In genomic region chr2:96145028-96145939, GRCh38 we compare ENCODE assay signal across 8 cellular contexts. TPM values are rescaled to one million over a fixed set of nuclear protein-coding genes. Genes with fewer than 3 reads are reported as not detected.
DNase-seq lines count a peak whose midpoint lies in the region; ATAC-seq and TF ChIP-seq lines count a peak whose summit lies in the region.

Gene DUSP2 (minus strand): TSS chr2:96145440. CDS start chr2:96145354, 86 bp downstream.

- H3K36me3 ChIP-seq in SU-DHL-6 (ENCODE audit: low read length) (peaks cover 10% of the 10 kb centered on the region), left ventricle myocardium inferior (no peaks in the 10 kb centered on the region), prostate gland (no peaks in the 10 kb centered on the region), urinary bladder (ENCODE audit: insufficient read depth) (no peaks in the 10 kb centered on the region)

- H2AFZ ChIP-seq in SU-DHL-6 (ENCODE audit: low read depth, low read length, severe bottlenecking): no peak within 1 kb of the TSS

- H3K27me3 ChIP-seq in SU-DHL-6 (ENCODE audit: low read length) (no peaks in the 10 kb centered on the region), left ventricle myocardium inferior (ENCODE audit: low read depth) (peaks cover 20% of the 10 kb centered on the region), prostate gland (replicated peaks; ENCODE audit: insufficient read depth) (no peaks in the 10 kb centered on the region)

- peaks cover 22% of the 10 kb centered on the region for H3K79me2 ChIP-seq in SU-DHL-6 (ENCODE audit: insufficient read depth, low read length)

- DNase-seq in DMS53 (lab: John Stamatoyannopoulos, UW) (peak; percentile 97), HUDEP-2 (lab: John Stamatoyannopoulos, UW; ENCODE audit: unreplicated experiment in 76 of 76) (peak in 74 of 76 experiments; percentile 9 to 88 (median 75)), left ventricle myocardium inferior (peak; percentile 74), prostate gland (ENCODE audit: low spot score) (peak; percentile 61)
- DNase-seq in activated naive CD8-positive, alpha-beta T cell treated with anti-CD3 and anti-CD28 coated beads, Interleukin-2, amount 50 U/mL, for 16 hours (ENCODE audit: low read depth, low spot score): peak; percentile 81

- peaks cover 55% of the 10 kb centered on the region for H3F3A ChIP-seq in SU-DHL-6 (ENCODE audit: insufficient read depth)

- H3K4me1 ChIP-seq in left ventricle myocardium inferior: peaks cover 46% of the 10 kb centered on the region
- H3K4me1 ChIP-seq in prostate gland (replicated peaks): no peaks in the 10 kb centered on the region
- no peaks in the 10 kb centered on the region for H3K4me1 ChIP-seq in urinary bladder (ENCODE audit: insufficient read depth)

- H3K9me2 ChIP-seq in SU-DHL-6 (replicated peaks; ENCODE audit: insufficient read depth, low read length): no peaks in the 10 kb centered on the region

- H3K9ac ChIP-seq in SU-DHL-6 (ENCODE audit: low read length): peak within 1 kb of the TSS; percentile 98

- WGBS in prostate gland: 7% methylated on average over 30 of the region's 95 CpGs
- WGBS in urinary bladder: 3% methylated on average over 95 of the region's 95 CpGs

- TF ChIP-seq POLR2A in prostate gland (IDR thresholded peaks at IDR 0.05): peak; percentile 71

- peak; percentile 54 for ATAC-seq in GM21381 (IDR thresholded peaks at IDR 0.05; ENCODE audit: unreplicated experiment)

- no peak for TF ChIP-seq CTCF in SU-DHL-6 (IDR thresholded peaks at IDR 0.05; ENCODE audit: insufficient read depth, low read length, poor library complexity, severe bottlenecking)
- TF ChIP-seq CTCF in left ventricle myocardium inferior (IDR thresholded peaks at IDR 0.05; ENCODE audit: borderline replicate concordance): no peak
- peak in 1 of 4 experiments; percentile 12 for TF ChIP-seq CTCF in prostate gland (IDR thresholded peaks at IDR 0.05)

- peak within 1 kb of the TSS; percentile 90 for H3K4me2 ChIP-seq in SU-DHL-6 (ENCODE audit: low read depth, low read length, poor library complexity, severe bottlenecking)

- H4K20me1 ChIP-seq in SU-DHL-6 (ENCODE audit: low read depth, low read length): peaks cover 11% of the 10 kb centered on the region; the same call in 1 of the 2 replicates

- peak within 1 kb of the TSS; percentile 98 for H3K27ac ChIP-seq in SU-DHL-6 (ENCODE audit: low read depth, low read length)
- peak within 1 kb of the TSS; percentile 43 for H3K27ac ChIP-seq in left ventricle myocardium inferior (replicated peaks)
- peak within 1 kb of the TSS; percentile 53 to 56 for H3K27ac ChIP-seq in prostate gland
- H3K27ac ChIP-seq in urinary bladder (ENCODE audit: low read depth): peak within 1 kb of the TSS; percentile 71

- H3K9me3 ChIP-seq in SU-DHL-6 (ENCODE audit: insufficient read depth, low read length) (no peaks in the 10 kb centered on the region), left ventricle myocardium inferior (replicated peaks) (no peaks in the 10 kb centered on the region), prostate gland (no peaks in the 10 kb centered on the region)

- intact Hi-C loops in left ventricle myocardium inferior (cut with micrococcal nuclease) (no loop called here), prostate gland (cut with DNase I) (no loop called here)

- H3K4me3 ChIP-seq in SU-DHL-6 (ENCODE audit: insufficient read depth, low read length, poor library complexity, severe bottlenecking) (peak within 1 kb of the TSS; percentile 87), left ventricle myocardium inferior (peak within 1 kb of the TSS; percentile 65), prostate gland (peak within 1 kb of the TSS; percentile 40 to 47), urinary bladder (ENCODE audit: low read depth, low read length) (peak within 1 kb of the TSS; percentile 61)

RNA-seq across cellular contexts. Expression of gene DUSP2, which starts in this region (rescaled TPM):
- total RNA-seq in left ventricle myocardium inferior: 0.82 TPM
- 10 to 100 TPM in 1 of 2 donors, 1 to 10 TPM in 1; 5.2 to 45.7 TPM for total RNA-seq in prostate gland
- 18.5 TPM for total RNA-seq in urinary bladder
- polyA plus RNA-seq in urinary bladder: 18.1 TPM

Comparison
In these comparisons a context has a peak if more than half of its experiments do, and no peak if none do; other contexts are left out.
1. Peak in every context shown above with its lines: DNase-seq, ATAC-seq, H3K4me3 ChIP-seq and H3K27ac ChIP-seq.
2. Peak in DNase-seq, H3K4me3 ChIP-seq and H3K27ac ChIP-seq in left ventricle myocardium inferior; RNA of the gene not detected or under 1 TPM.
3. H3K27ac ChIP-seq: peak in every context shown above with its lines; median percentile 98 in SU-DHL-6; 71 in urinary bladder; 54 in prostate gland; 43 in left ventricle myocardium inferior.